ENCODE assay signal across 25 cellular contexts in genomic region chr15:63345391-63345752, GRCh38. TPM values are rescaled to one million over a fixed set of nuclear protein-coding genes. Genes with fewer than 3 reads are reported as not detected.
DNase-seq lines count a peak whose midpoint lies in the region; ATAC-seq, FAIRE-seq and TF ChIP-seq lines count a peak whose summit lies in the region.
"Had no signal": no experiment of that assay in that cellular context is flagged by ENCODE, and none has a peak within 500 bp of the region (broad histone marks: within the 10 kb centered on the region; RNA-seq: fewer than 3 reads in every experiment).

No MANE protein-coding gene starts in this region.

- H3K9me3 ChIP-seq in H1 (ENCODE audit: insufficient read depth in 2 of 2, low read depth in 1 of 2, low read length in 1 of 2) (no peaks in the 10 kb centered on the region), neuronal stem cell (replicated peaks in 1 of 2; ENCODE audit: control insufficient read depth in 2 of 2, insufficient read depth in 1 of 2, low read depth in 1 of 2, low read length in 2 of 2) (no peaks in the 10 kb centered on the region)
- H3K9me3 ChIP-seq: HAP-1, SJCRH30 had no signal

- no peak overlapping the region for H2AFZ ChIP-seq in H1 (ENCODE audit: low read length)
- no peak overlapping the region for H2AFZ ChIP-seq in neuronal stem cell (ENCODE audit: low read length)
- H2AFZ ChIP-seq: GM23338 had no signal

- no peaks in the 10 kb centered on the region for H3K27me3 ChIP-seq in H1 (replicated peaks in 1 of 4; ENCODE audit: control insufficient read depth in 3 of 4, extremely low read depth in 1 of 4, insufficient read depth in 3 of 4, low read length in 3 of 4)
- H3K27me3 ChIP-seq in neuronal stem cell (ENCODE audit: control insufficient read depth in 3 of 3, insufficient read depth in 3 of 3, low read depth in 1 of 3, low read length in 3 of 3) = peaks cover 0 to 17% (median 3%) of the 10 kb centered on the region in 3 experiments
- H3K27me3 ChIP-seq: SJCRH30 had no signal

- peak; percentile 16 for DNase-seq in NCI-H510A treated with DMSO at 0.1 percent for 48 hours (lab: John Stamatoyannopoulos, UW)
- no peak for DNase-seq in NCI-H510A (lab: John Stamatoyannopoulos, UW)
- DNase-seq in H1 (ENCODE audit: low read depth in 1 of 2, low spot score in 2 of 2) = no peak
- no peak for DNase-seq in neuronal stem cell (ENCODE audit: low spot score)
- DNase-seq in NCI-H2171 treated with DMSO at 0.1 percent for 48 hours (lab: John Stamatoyannopoulos, UW) = no peak
- DNase-seq: CD4-positive, alpha-beta T cell; COR-L47; DMS53; NCI-H1092; NCI-H1417 treated with DMSO at 0.1 percent for 48 hours; NCI-H1694 treated with DMSO at 0.1 percent for 48 hours; NCI-H2081; NCI-H2171; NCI-H345; NCI-H524 treated with DMSO at 0.1 percent for 48 hours; NCI-H774; SJCRH30 had no signal

- no peaks in the 10 kb centered on the region for H4K20me1 ChIP-seq in H1 (replicated peaks in 1 of 2; ENCODE audit: control insufficient read depth in 1 of 2, insufficient read depth in 2 of 2, low read length in 2 of 2)

- WGBS in H1 (ENCODE audit: extremely low coverage in 1 of 2, insufficient coverage in 1 of 2, insufficient read length in 1 of 2, insufficient replicate concordance in 2 of 2, low coverage in 1 of 2, low lambda C conversion rate in 2 of 2, missing lambda C conversion rate in 1 of 2), 2 experiments = 96% methylated on average over 14 of the region's 14 CpGs; no CpG with 5 or more reads in 1 of the 2 experiments
- WGBS in neuronal stem cell (ENCODE audit: extremely low coverage in 2 of 2, insufficient read length in 2 of 2, insufficient replicate concordance in 1 of 2), 2 donors = no CpG with 5 or more reads among the region's 14 CpGs

- no peak overlapping the region for H3K14ac ChIP-seq in H1 (ENCODE audit: insufficient read length)
- no peak overlapping the region for H3K14ac ChIP-seq in neuronal stem cell (ENCODE audit: low read length)

- H3K27ac ChIP-seq in H1 (ENCODE audit: low read depth, low read length) (no peak overlapping the region), neuronal stem cell (replicated peaks; ENCODE audit: low read length) (no peak overlapping the region)
- H3K27ac ChIP-seq: 22Rv1, SJCRH30 had no signal

- TF ChIP-seq POLR2A in H1 (IDR thresholded peaks at IDR 0.05; ENCODE audit: control extremely low read depth in 1 of 2, low read depth in 2 of 2, low read length in 2 of 2) = no peak

- TF ChIP-seq RAD21 in H1 (IDR thresholded peaks at IDR 0.05 in 1 of 2, conservative IDR thresholded peaks at IDR 0.05 in 1 of 2; ENCODE audit: low read depth in 2 of 2, low read length in 2 of 2) = no peak

- TF ChIP-seq CTCF in H1 (IDR thresholded peaks at IDR 0.05; ENCODE audit: control extremely low read depth in 1 of 3, insufficient read depth in 1 of 3, low read depth in 1 of 3, low read length in 3 of 3) = no peak

- no peaks in the 10 kb centered on the region for H3K23me2 ChIP-seq in H1 (ENCODE audit: low read depth, low read length)

- 0 out of 2 replicates have a peak overlapping the region, but pooled peaks have one; percentile 35 for H2BK15ac ChIP-seq in H1 (ENCODE audit: low read length)
- peak overlapping the region; percentile 34 for H2BK15ac ChIP-seq in neuronal stem cell (ENCODE audit: low read length)

- H3K56ac ChIP-seq in H1 (replicated peaks; ENCODE audit: insufficient read length, low read depth, low read length) = no peak overlapping the region

- no peaks in the 10 kb centered on the region for H3K79me2 ChIP-seq in H1 (ENCODE audit: control insufficient read depth in 1 of 2, insufficient read depth in 2 of 2, low read length in 2 of 2)

- H4K8ac ChIP-seq in H1 (ENCODE audit: extremely low read depth, insufficient read depth, low read length) (no peak overlapping the region), neuronal stem cell (ENCODE audit: low read depth, low read length) (no peak overlapping the region)

- H2BK120ac ChIP-seq in H1 (replicated peaks; ENCODE audit: low read depth, low read length) = no peak overlapping the region
- H2BK120ac ChIP-seq in neuronal stem cell (ENCODE audit: low read depth, low read length) = no peak overlapping the region

- POLR2A ChIA-PET in H1 (lab: Charles Lee; ENCODE audit: partially characterized antibody) = no interaction called here

- no peak overlapping the region for H4K91ac ChIP-seq in H1 (replicated peaks; ENCODE audit: insufficient read length, low read length)
- no peak overlapping the region for H4K91ac ChIP-seq in neuronal stem cell (ENCODE audit: low read depth, low read length, poor library complexity)

- no peaks in the 10 kb centered on the region for H3K79me1 ChIP-seq in H1 (ENCODE audit: low read depth, low read length)
- H3K79me1 ChIP-seq in neuronal stem cell (ENCODE audit: low read depth, low read length) = no peaks in the 10 kb centered on the region

- no peak overlapping the region for H4K5ac ChIP-seq in H1 (ENCODE audit: insufficient read length, low read depth, low read length)

- H3K4me2 ChIP-seq in H1 (ENCODE audit: insufficient read depth in 1 of 2, low read depth in 2 of 2, low read length in 2 of 2) (no peak overlapping the region), neuronal stem cell (ENCODE audit: insufficient read depth, low read length, poor library complexity, severe bottlenecking) (no peak overlapping the region)
- H3K4me2 ChIP-seq: GM23338 had no signal

- no peak for TF ChIP-seq EP300 in H1 (IDR thresholded peaks at IDR 0.05; ENCODE audit: borderline replicate concordance in 1 of 2, low read depth in 2 of 2, low read length in 2 of 2)

- H3K23ac ChIP-seq in H1 (ENCODE audit: insufficient read length) (no peak overlapping the region), neuronal stem cell (ENCODE audit: low read depth, low read length, poor library complexity) (peak overlapping the region; percentile 50)

- no peak for FAIRE-seq in H1 (lab: Jason Lieb, UNC)
- FAIRE-seq: RCC 7860 had no signal

- H3K18ac ChIP-seq in H1 (ENCODE audit: extremely low read depth, low read length) (no peak overlapping the region), neuronal stem cell (ENCODE audit: low read length) (peak overlapping the region; percentile 50)

- H3K4me1 ChIP-seq in H1 (replicated peaks in 1 of 4; ENCODE audit: control insufficient read depth in 3 of 4, insufficient read depth in 4 of 4, low read length in 3 of 4) (peaks cover 7 to 14% (median 9%) of the 10 kb centered on the region in 4 experiments), neuronal stem cell (ENCODE audit: control insufficient read depth in 2 of 2, insufficient read depth in 1 of 2, low read depth in 1 of 2, low read length in 2 of 2) (peaks cover 0 to 16% of the 10 kb centered on the region in 2 donors)
- H3K4me1 ChIP-seq: HAP-1 had no signal

- H3K4ac ChIP-seq in H1 (replicated peaks; ENCODE audit: insufficient read length, low read depth, low read length) (no peak overlapping the region), neuronal stem cell (ENCODE audit: low read length) (no peak overlapping the region)

- H2BK5ac ChIP-seq in H1 (ENCODE audit: low read depth, low read length) = no peak overlapping the region; the same call in 1 of the 2 replicates
- H2BK5ac ChIP-seq in neuronal stem cell (ENCODE audit: low read length) = no peak overlapping the region

- H2AK5ac ChIP-seq in H1 (ENCODE audit: low read depth, low read length) (no peak overlapping the region), neuronal stem cell (ENCODE audit: low read depth, low read length) (peak overlapping the region; percentile 46)

- ATAC-seq in HG03442 (IDR thresholded peaks at IDR 0.05; ENCODE audit: unreplicated experiment) (no peak), HG03159 (IDR thresholded peaks at IDR 0.05; ENCODE audit: unreplicated experiment) (no peak)
- ATAC-seq: GM23338, Right ventricle myocardium inferior had no signal

- H3K36me3 ChIP-seq in H1 (ENCODE audit: control insufficient read depth in 2 of 4, insufficient read depth in 4 of 4, low read length in 3 of 4) = no peaks in the 10 kb centered on the region
- H3K36me3 ChIP-seq in neuronal stem cell (replicated peaks in 1 of 2; ENCODE audit: control insufficient read depth in 2 of 2, insufficient read depth in 2 of 2, low read length in 2 of 2) = no peaks in the 10 kb centered on the region
- H3K36me3 ChIP-seq: HAP-1, SJCRH30 had no signal

- H3K9ac ChIP-seq in H1 (replicated peaks in 1 of 4; ENCODE audit: extremely low read depth in 1 of 4, low read depth in 3 of 4, low read length in 3 of 4) (no peak overlapping the region), neuronal stem cell (ENCODE audit: low read depth, low read length, poor library complexity) (no peak overlapping the region)

- no peak overlapping the region for H3K4me3 ChIP-seq in H1 (ENCODE audit: extremely low read depth in 1 of 4, insufficient read depth in 2 of 4, low read depth in 3 of 4, low read length in 4 of 4)
- H3K4me3 ChIP-seq in neuronal stem cell (ENCODE audit: low read length in 2 of 2) = no peak overlapping the region
- H3K4me3 ChIP-seq: GM23338, HAP-1, SJCRH30 had no signal

- no peak overlapping the region for H2BK12ac ChIP-seq in H1 (ENCODE audit: low read depth, low read length)
- peak overlapping the region; percentile 77 for H2BK12ac ChIP-seq in neuronal stem cell (ENCODE audit: low read length)

- CTCF ChIA-PET in H1 (lab: Charles Lee; ENCODE audit: partially characterized antibody) = no interaction called here

- H2BK20ac ChIP-seq in H1 (ENCODE audit: low read length) = no peak overlapping the region

TF ChIP-seq in H1, 55 proteins besides CTCF, POLR2A, EP300 and RAD21 (continues in another document):
- TF ChIP-seq KDM4A (IDR thresholded peaks at IDR 0.05; ENCODE audit: low read depth, low read length, severe bottlenecking) = no peak
- TF ChIP-seq SP1 (IDR thresholded peaks at IDR 0.05; ENCODE audit: low read depth, low read length) = no peak
- no peak for TF ChIP-seq NRF1 (IDR thresholded peaks at IDR 0.05; ENCODE audit: low read depth, low read length)
- no peak for TF ChIP-seq BRCA1 (IDR thresholded peaks at IDR 0.05; ENCODE audit: low read depth, low read length)
- no peak for TF ChIP-seq SIX5 (IDR thresholded peaks at IDR 0.05; ENCODE audit: low read depth, low read length)
- TF ChIP-seq HDAC2 (IDR thresholded peaks at IDR 0.05; ENCODE audit: borderline replicate concordance in 1 of 2, low read depth in 2 of 2, low read length in 2 of 2) = no peak
- no peak for TF ChIP-seq TCF12 (IDR thresholded peaks at IDR 0.05; ENCODE audit: low read depth, low read length)
- TF ChIP-seq JUND (IDR thresholded peaks at IDR 0.05; ENCODE audit: low read length) = no peak
- no peak for TF ChIP-seq CHD2 (IDR thresholded peaks at IDR 0.05; ENCODE audit: low read length)

RNA-seq across cellular contexts. Expression of gene CA12, which starts 36.3 kb away (rescaled TPM):
- 4.9 and 5.8 TPM in 2 replicates for total RNA-seq in H1 (2021; fragmentation: NEBNext Ultra II Directional; extraction: Animal tissue kit (Norgen Biotek cat#: 25700))
- polyA plus RNA-seq in H1 (2011; rRNA removed) = 4.7 and 4.9 TPM in 2 replicates
- 4.5 TPM for polyA plus RNA-seq in H1 (2011; cell fraction: cytosol; rRNA removed)
- polyA plus RNA-seq in H1 (2011; cell fraction: nucleus; rRNA removed) = 12.7 TPM
- polyA plus RNA-seq in H1 (2012, experiment 1 of 2) = 3.7 to 4.7 TPM (median 4.6 TPM) in 4 replicates
- 1.3 TPM for polyA plus RNA-seq in H1 (2012, experiment 2 of 2)
- polyA plus RNA-seq in H1 (2013, experiment 1 of 2) = 3.8 TPM
- 4.6 TPM for polyA plus RNA-seq in H1 (2013, experiment 2 of 2)
- polyA minus RNA-seq in H1 (2011; rRNA and poly(A)+ RNA removed) = 4.5 and 5.8 TPM in 2 replicates
- polyA minus RNA-seq in H1 (2011; cell fraction: cytosol; rRNA and poly(A)+ RNA removed) = 0.95 TPM
- 5.2 TPM for polyA minus RNA-seq in H1 (2011; cell fraction: nucleus; rRNA and poly(A)+ RNA removed)
- 0.43 TPM for polyA plus RNA-seq in neuronal stem cell (2013, experiment 1 of 2)
- polyA plus RNA-seq in neuronal stem cell (2013, experiment 2 of 2) = 0.46 TPM
- total RNA-seq: CD4-positive, alpha-beta T cell had no signal
- polyA plus RNA-seq: IgD-negative memory B cell had no signal
